ENCODE assay signal across 8 cellular contexts in the genomic region with DNA sequence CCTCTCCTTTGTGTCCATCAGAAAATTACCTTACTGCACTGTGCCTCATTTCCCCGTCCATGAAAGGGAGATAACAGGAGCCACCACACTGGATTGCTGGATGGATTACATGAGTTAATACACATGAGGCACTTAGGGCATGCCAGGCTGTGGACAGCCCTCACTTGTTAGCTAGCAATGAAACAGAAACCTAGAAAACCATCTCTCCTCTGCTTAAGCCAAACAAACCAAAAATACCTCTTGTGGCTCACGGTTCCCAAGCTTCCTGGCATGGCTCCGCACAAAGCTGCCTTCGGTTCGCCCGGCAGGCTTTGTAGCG.
A peak's percentile ranks its signal among the peaks of the same experiment; 100 is the strongest.
DNase-seq lines count a peak whose midpoint lies in the region; ATAC-seq, FAIRE-seq and TF ChIP-seq lines count a peak whose summit lies in the region.

No MANE protein-coding gene starts in this region.

- ATAC-seq in GM21447 (IDR thresholded peaks at IDR 0.05; ENCODE audit: unreplicated experiment) = peak; percentile 29
- peak; percentile 7 for ATAC-seq in stimulated activated naive CD8-positive, alpha-beta T cell treated with anti-CD3 and anti-CD28 coated beads, Interleukin-15, Interleukin-2, amounts not matched to agents 100 U/mL and 50 U/mL, for 24 hours

- no peak for DNase-seq in GM12864 (ENCODE audit: low read depth)
- DNase-seq in HTR-8/SVneo (ENCODE audit: insufficient read length, low spot score) = peak; percentile 40
- DNase-seq in amniotic epithelial cell (ENCODE audit: low read depth) = peak; percentile 52
- DNase-seq in iris pigment epithelial cell (ENCODE audit: low read depth) = peak; percentile 65
- no peak for DNase-seq in stimulated activated naive CD8-positive, alpha-beta T cell treated with anti-CD3 and anti-CD28 coated beads, Interleukin-15, Interleukin-2, amounts not matched to agents 100 U/mL and 50 U/mL, for 24 hours
- no peak for DNase-seq in stimulated activated CD4-positive, alpha-beta T cell treated with anti-CD3 and anti-CD28 coated beads, Interleukin-2, amount 100 ng/mL, for 48 hours
- no peak for DNase-seq in HK-2 (ENCODE audit: unreplicated experiment)

- no peak for TF ChIP-seq CTCF in GM12864 (IDR thresholded peaks at IDR 0.05; ENCODE audit: low read depth, low read length, missing control alignments)

- FAIRE-seq in HTR-8/SVneo (lab: Jason Lieb, UNC) = no peak

- peak overlapping the region; percentile 86 for H3K4me3 ChIP-seq in GM12864 (ENCODE audit: low read depth, low read length)

Comparison
In these comparisons a context has a peak if more than half of its experiments do, and no peak if none do; other contexts are left out.
1. DNase-seq: peak in HTR-8/SVneo (single experiment), amniotic epithelial cell (single experiment) and iris pigment epithelial cell (single experiment); none in GM12864 (single experiment), stimulated activated naive CD8-positive, alpha-beta T cell treated with anti-CD3 and anti-CD28 coated beads, Interleukin-15, Interleukin-2, amounts not matched to agents 100 U/mL and 50 U/mL, for 24 hours (single experiment), stimulated activated CD4-positive, alpha-beta T cell treated with anti-CD3 and anti-CD28 coated beads, Interleukin-2, amount 100 ng/mL, for 48 hours (0 of 2) and HK-2 (single experiment).